In genomic region chr14:98198385-98198784, GRCh38 we compare ENCODE assay signal across 13 cellular contexts.
A peak's percentile ranks its signal among the peaks of the same experiment; 100 is the strongest.
DNase-seq lines count a peak whose midpoint lies in the region; ATAC-seq, FAIRE-seq and TF ChIP-seq lines count a peak whose summit lies in the region.
"Had no signal": no experiment of that assay in that cellular context is flagged by ENCODE, and none has a peak within 500 bp of the region (broad histone marks: within the 10 kb centered on the region; RNA-seq: fewer than 3 reads in every experiment).

No MANE protein-coding gene starts in this region.

- no peaks in the 10 kb centered on the region for H3K27me3 Mint-ChIP-seq in CD4-positive, CD25-positive, alpha-beta regulatory T cell
- H3K27me3 Mint-ChIP-seq: B cell, memory B cell had no signal

- peak overlapping the region; percentile 86 to 93 (median 91) for H3K27ac Mint-ChIP-seq in CD4-positive, CD25-positive, alpha-beta regulatory T cell
- H3K27ac Mint-ChIP-seq: B cell, memory B cell, WTC11 had no signal

- H3K27me3 ChIP-seq in CD4-positive, CD25-positive, alpha-beta regulatory T cell (ENCODE audit: control insufficient read depth, insufficient read depth, low read length): no peaks in the 10 kb centered on the region
- no peaks in the 10 kb centered on the region for H3K27me3 ChIP-seq in body of pancreas
- peaks cover 0 to 45% (median 13%) of the 10 kb centered on the region in 45 donors for H3K27me3 ChIP-seq in dorsolateral prefrontal cortex

- H3K9ac ChIP-seq in kidney (ENCODE audit: low read length in 2 of 2): no peak overlapping the region

- peak overlapping the region; percentile 29 for H3K4me3 ChIP-seq in CD4-positive, CD25-positive, alpha-beta regulatory T cell (ENCODE audit: low read depth, low read length)
- H3K4me3 ChIP-seq in body of pancreas (no peak overlapping the region), kidney (ENCODE audit: low read length in 2 of 2) (no peak overlapping the region), dorsolateral prefrontal cortex (no peak overlapping the region)

- H3K4me3 Mint-ChIP-seq in CD4-positive, CD25-positive, alpha-beta regulatory T cell: peak overlapping the region; percentile 58 to 77 (median 68)
- H3K4me3 Mint-ChIP-seq: B cell, memory B cell, WTC11 had no signal

- no peak for TF ChIP-seq POLR2A in body of pancreas (IDR thresholded peaks at IDR 0.05)

- peaks cover 46 to 93% (median 73%) of the 10 kb centered on the region in 4 donors for H3K4me1 Mint-ChIP-seq in CD4-positive, CD25-positive, alpha-beta regulatory T cell
- H3K4me1 Mint-ChIP-seq: B cell, memory B cell had no signal

- H3K36me3 ChIP-seq in CD4-positive, CD25-positive, alpha-beta regulatory T cell (ENCODE audit: control insufficient read depth, insufficient read depth, low read length): no peaks in the 10 kb centered on the region
- H3K36me3 ChIP-seq in body of pancreas (replicated peaks in 1 of 2; ENCODE audit: insufficient read depth in 1 of 2, low read depth in 2 of 2): no peaks in the 10 kb centered on the region
- H3K36me3 ChIP-seq in kidney (ENCODE audit: control insufficient read depth in 1 of 2, insufficient read depth in 2 of 2, low read length in 2 of 2): no peaks in the 10 kb centered on the region

- H3K27ac ChIP-seq in CD4-positive, CD25-positive, alpha-beta regulatory T cell (ENCODE audit: insufficient read depth, low read length, poor library complexity, severe bottlenecking): peak overlapping the region; percentile 35
- H3K27ac ChIP-seq in body of pancreas (no peak overlapping the region), kidney (ENCODE audit: low read depth in 2 of 2, low read length in 2 of 2) (no peak overlapping the region), dorsolateral prefrontal cortex (no peak overlapping the region)

- no peaks in the 10 kb centered on the region for H3K36me3 Mint-ChIP-seq in CD4-positive, CD25-positive, alpha-beta regulatory T cell
- H3K36me3 Mint-ChIP-seq: memory B cell, WTC11 had no signal

- H3K9me3 ChIP-seq in CD4-positive, CD25-positive, alpha-beta regulatory T cell (ENCODE audit: control insufficient read depth in 2 of 2, low read length in 2 of 2): no peaks in the 10 kb centered on the region
- H3K9me3 ChIP-seq in body of pancreas: no peaks in the 10 kb centered on the region
- H3K9me3 ChIP-seq in kidney (ENCODE audit: control insufficient read depth in 1 of 2, low read length in 2 of 2): no peaks in the 10 kb centered on the region

- no peak for FAIRE-seq in kidney (lab: Jason Lieb, UNC)
- FAIRE-seq: frontal cortex had no signal

- TF ChIP-seq CTCF in body of pancreas (IDR thresholded peaks at IDR 0.05) (no peak), kidney (IDR thresholded peaks at IDR 0.05; ENCODE audit: borderline replicate concordance, extremely low read depth, insufficient read depth) (no peak), dorsolateral prefrontal cortex (IDR thresholded peaks at IDR 0.05 in 54 of 56, conservative IDR thresholded peaks at IDR 0.05 in 2 of 56; ENCODE audit: low read depth in 1 of 56, partially characterized antibody in 56 of 56) (no peak)

- peak; percentile 62 to 63 for ATAC-seq in CD4-positive, CD25-positive, alpha-beta regulatory T cell (ENCODE audit: low read depth in 2 of 2)
- ATAC-seq in GM19372 (IDR thresholded peaks at IDR 0.05; ENCODE audit: low read depth, unreplicated experiment): peak; percentile 73
- ATAC-seq in body of pancreas: no peak
- no peak for ATAC-seq in GM21526 (IDR thresholded peaks at IDR 0.05; ENCODE audit: low FRiP score, unreplicated experiment)
- ATAC-seq: WTC11 had no signal

- 27 to 29% methylated on average over 1 to 10 of the region's 10 CpGs for WGBS in body of pancreas, 2 donors

- H3K9me3 Mint-ChIP-seq in CD4-positive, CD25-positive, alpha-beta regulatory T cell: peaks cover 0 to 2% (median 0%) of the 10 kb centered on the region in 7 donors
- H3K9me3 Mint-ChIP-seq: memory B cell, WTC11 had no signal

- peaks cover 36% of the 10 kb centered on the region for H3K4me1 ChIP-seq in CD4-positive, CD25-positive, alpha-beta regulatory T cell (ENCODE audit: control insufficient read depth, insufficient read depth, low read length, poor library complexity, severe bottlenecking)
- H3K4me1 ChIP-seq in body of pancreas (no peaks in the 10 kb centered on the region), kidney (ENCODE audit: control insufficient read depth in 1 of 2, insufficient read depth in 1 of 2, low read depth in 1 of 2, low read length in 2 of 2) (no peaks in the 10 kb centered on the region)

- intact Hi-C loops in body of pancreas (cut with DNase I) (no loop called here), kidney (cut with DNase I) (no loop called here), dorsolateral prefrontal cortex (cut with DNase I) (no loop called here)

- peak in 1 of 3 donors; percentile 87 for DNase-seq in CD4-positive, CD25-positive, alpha-beta regulatory T cell
- peak; percentile 60 for DNase-seq in activated CD4-positive, CD25-positive, alpha-beta regulatory T cell treated with anti-CD3 and anti-CD28 coated beads, Interleukin-2, amount 50 U/mL, for 72 hours
- peak in 3 of 4 donors; percentile 6 to 19 (median 16) for DNase-seq in body of pancreas
- DNase-seq in dedifferentiated amniotic fluid mesenchymal stem cell (ENCODE audit: extremely low spot score): no peak
- no peak for DNase-seq in kidney
- DNase-seq in dorsolateral prefrontal cortex: no peak
- DNase-seq: cerebellar nuclear complex had no signal

Comparison
In these comparisons a context has a peak if more than half of its experiments do, and no peak if none do; other contexts are left out.
1. ATAC-seq: peak in CD4-positive, CD25-positive, alpha-beta regulatory T cell (2 of 2) and GM19372 (single experiment); none in body of pancreas (single experiment) and GM21526 (single experiment).
2. DNase-seq: peak in activated CD4-positive, CD25-positive, alpha-beta regulatory T cell treated with anti-CD3 and anti-CD28 coated beads, Interleukin-2, amount 50 U/mL, for 72 hours (single experiment) and body of pancreas (3 of 4); none in dedifferentiated amniotic fluid mesenchymal stem cell (single experiment), kidney (single experiment) and dorsolateral prefrontal cortex (0 of 10).